ENCODE assay signal across 16 cellular contexts in the genomic region with DNA sequence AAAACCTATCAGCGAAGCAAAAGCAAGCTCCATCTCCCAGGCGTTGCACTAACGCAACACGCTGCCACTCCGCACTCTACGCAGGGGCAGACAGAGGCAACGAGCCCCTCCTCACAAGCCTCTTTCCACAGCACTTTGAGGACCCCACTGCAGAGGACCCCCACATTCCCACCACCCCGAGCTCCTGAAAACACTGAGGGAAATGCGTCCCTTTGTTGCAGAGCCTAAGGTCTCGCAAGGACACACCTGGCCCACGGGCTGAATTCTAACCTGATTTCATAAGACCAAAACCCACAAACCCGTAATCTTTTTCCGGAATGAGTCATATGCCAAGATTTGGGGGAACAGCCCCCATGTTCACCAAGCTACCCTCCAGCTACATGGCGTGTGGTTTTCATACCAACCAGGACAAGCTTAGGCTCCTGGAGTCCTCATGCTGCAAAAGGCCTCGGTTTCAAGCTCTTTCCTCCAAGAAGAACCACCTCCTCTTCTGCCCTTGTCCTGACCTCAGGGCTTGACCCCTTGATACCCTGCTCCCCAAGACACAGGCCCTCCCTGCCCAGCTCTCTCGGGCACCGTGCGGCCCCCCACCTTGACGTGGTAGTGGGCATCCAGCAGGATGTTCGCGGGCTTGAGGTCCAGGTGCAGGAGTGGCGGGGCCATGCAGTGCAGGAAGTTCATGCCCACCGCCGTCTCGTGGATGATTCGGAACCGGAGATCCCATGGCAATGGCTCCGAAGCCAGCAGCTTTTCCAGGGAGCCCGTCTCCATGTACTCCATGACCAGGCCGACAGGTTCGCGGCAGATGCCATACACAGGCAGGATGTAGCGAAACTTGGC. TPM values are rescaled to one million over a fixed set of nuclear protein-coding genes. Genes with fewer than 3 reads are reported as not detected.
A peak's percentile ranks its signal among the peaks of the same experiment; 100 is the strongest.
DNase-seq lines count a peak whose midpoint lies in the region; TF ChIP-seq lines count a peak whose summit lies in the region.
"Had no signal": no experiment of that assay in that cellular context is flagged by ENCODE, and none has a peak within 500 bp of the region (broad histone marks: within the 10 kb centered on the region; RNA-seq: fewer than 3 reads in every experiment).

No MANE protein-coding gene starts in this region.

- H3K9me3 ChIP-seq in mammary epithelial cell (replicated peaks; ENCODE audit: insufficient read depth, low read length) (no peaks in the 10 kb centered on the region), osteoblast (ENCODE audit: low read depth, low read length) (no peaks in the 10 kb centered on the region), sigmoid colon (no peaks in the 10 kb centered on the region)

- H3K79me2 ChIP-seq in mammary epithelial cell (ENCODE audit: insufficient read depth, low read length) (peaks cover 98% of the 10 kb centered on the region), osteoblast (ENCODE audit: insufficient read depth, low read length) (no peaks in the 10 kb centered on the region)

- peak; percentile 39 for DNase-seq in H4 (ENCODE audit: low spot score)
- peak; percentile 48 for DNase-seq in NB4 (ENCODE audit: low read depth)
- DNase-seq in mammary epithelial cell = no peak
- DNase-seq in osteoblast (ENCODE audit: insufficient read length, low spot score, missing footprints) = peak; percentile 38
- DNase-seq in NCI-H2196 (lab: John Stamatoyannopoulos, UW; ENCODE audit: unreplicated experiment) = no peak
- no peak for DNase-seq in hippocampal formation (lab: John Stamatoyannopoulos, UW)
- DNase-seq in sigmoid colon = no peak
- DNase-seq: C1 segment of cervical spinal cord, H7, HFFc6, KBM-7, NCI-H1048, NCI-H1436, NCI-H1930, NCI-H69 had no signal

- H2AFZ ChIP-seq in mammary epithelial cell (ENCODE audit: low read depth, low read length) = no peak overlapping the region
- H2AFZ ChIP-seq in osteoblast (ENCODE audit: low read length) = no peak overlapping the region

- H3K4me3 ChIP-seq in NB4 (ENCODE audit: low read depth, low read length) (no peak overlapping the region), mammary epithelial cell (replicated peaks in 1 of 3; ENCODE audit: insufficient read depth in 1 of 3, low read depth in 2 of 3, low read length in 3 of 3) (no peak overlapping the region), osteoblast (ENCODE audit: insufficient read depth, low read length) (no peak overlapping the region), sigmoid colon (no peak overlapping the region)

- CTCF ChIA-PET in mammary epithelial cell (lab: Charles Lee; ENCODE audit: low non-redundant PET) = interaction anchor here (0.7 kb wide), 1 partner anchor 143 kb away, joined by 3 read pairs; no protein-coding TSS in a partner anchor

- no peaks in the 10 kb centered on the region for H3K27me3 ChIP-seq in mammary epithelial cell (ENCODE audit: insufficient read depth, low read length)
- no peaks in the 10 kb centered on the region for H3K27me3 ChIP-seq in osteoblast (ENCODE audit: insufficient read depth, low read length)
- H3K27me3 ChIP-seq in sigmoid colon = peaks cover 1 to 19% (median 4%) of the 10 kb centered on the region in 3 donors

- H3K27ac ChIP-seq in mammary epithelial cell (ENCODE audit: insufficient read depth, low read depth, low read length) = no peak overlapping the region
- H3K27ac ChIP-seq in osteoblast (ENCODE audit: low read depth, low read length) = no peak overlapping the region
- H3K27ac ChIP-seq in sigmoid colon = no peak overlapping the region

- intact Hi-C loops in mammary epithelial cell (cut with micrococcal nuclease) (no loop called here), sigmoid colon (cut with DNase I) (no loop called here)

- TF ChIP-seq POLR2A in NB4 (IDR thresholded peaks at IDR 0.05; ENCODE audit: extremely low read depth, insufficient read length) (no peak), sigmoid colon (IDR thresholded peaks at IDR 0.05) (no peak)

- H3K9ac ChIP-seq in mammary epithelial cell (ENCODE audit: insufficient read depth, low read length) = no peak overlapping the region

- BruUV-seq in mammary epithelial cell (replicated peaks; lab: Mats Ljungman, UMichigan) = no TSS peak

- H4K20me1 ChIP-seq in mammary epithelial cell (ENCODE audit: insufficient read depth, low read length) (peaks cover 17% of the 10 kb centered on the region), osteoblast (ENCODE audit: insufficient read depth, low read length) (no peaks in the 10 kb centered on the region)

- in situ Hi-C loops in mammary epithelial cell (cut with MboI; ENCODE audit: low sequenced_read_pairs in 2 of 2) = no loop called here

- H3K4me2 ChIP-seq in mammary epithelial cell (ENCODE audit: insufficient read depth, low read depth, low read length) (peak overlapping the region; percentile 6), osteoblast (ENCODE audit: insufficient read depth, low read length) (no peak overlapping the region)

- TF ChIP-seq EP300 in sigmoid colon (IDR thresholded peaks at IDR 0.05) = no peak

- H3K4me1 ChIP-seq in mammary epithelial cell (ENCODE audit: insufficient read depth, low read length) = peaks cover 87% of the 10 kb centered on the region
- H3K4me1 ChIP-seq in osteoblast (ENCODE audit: insufficient read depth, low read length) = peaks cover 16% of the 10 kb centered on the region
- H3K4me1 ChIP-seq in sigmoid colon = peaks cover 0 to 5% (median under 1%) of the 10 kb centered on the region in 4 donors

- H3K36me3 ChIP-seq in mammary epithelial cell (ENCODE audit: insufficient read depth, low read length) (peaks cover 15% of the 10 kb centered on the region), osteoblast (ENCODE audit: insufficient read depth, low read length) (no peaks in the 10 kb centered on the region), sigmoid colon (no peaks in the 10 kb centered on the region)

- dilution Hi-C loops in mammary epithelial cell (cut with HindIII; ENCODE audit: low sequenced_read_pairs) = no loop called here

- WGBS in mammary epithelial cell (ENCODE audit: low coverage, missing lambda C conversion rate) = 59% methylated on average over 26 of the region's 33 CpGs
- WGBS in sigmoid colon, 2 donors = 95% methylated on average over 33 of the region's 33 CpGs

- TF ChIP-seq CTCF in NB4 (IDR thresholded peaks at IDR 0.05; ENCODE audit: low read depth, low read length) = no peak
- no peak for TF ChIP-seq CTCF in mammary epithelial cell (conservative IDR thresholded peaks at IDR 0.05 in 1 of 2, IDR thresholded peaks at IDR 0.05 in 1 of 2; ENCODE audit: extremely low read depth in 1 of 2, insufficient read depth in 1 of 2, low read depth in 1 of 2, low read length in 2 of 2)
- TF ChIP-seq CTCF in osteoblast (IDR thresholded peaks at IDR 0.05; ENCODE audit: extremely low read depth, low read depth, low read length) = no peak
- TF ChIP-seq CTCF in sigmoid colon (IDR thresholded peaks at IDR 0.05) = no peak

RNA-seq across cellular contexts. Expression of a gene that starts 10.7 kb away (rescaled TPM):
- 16.5 and 19.8 TPM in 2 replicates for total RNA-seq in H4 (2014; rRNA removed; shearing (Covaris generic))
- 10 to 100 TPM; 50.1 to 83.9 TPM for total RNA-seq in mammary epithelial cell
- polyA plus RNA-seq in mammary epithelial cell = 21.0 TPM
- polyA minus RNA-seq in mammary epithelial cell = 36.0 TPM
- 0.29 and 2.2 TPM in 2 replicates for total RNA-seq in osteoblast
- under 1 TPM; under 0.01 to 0.54 (median 0.30) TPM for total RNA-seq in sigmoid colon
- 1 to 10 TPM; 4.0 to 7.8 (median 6.9) TPM for polyA plus RNA-seq in sigmoid colon
- polyA plus RNA-seq: CD8-positive, alpha-beta memory T cell had no signal

Comparison
In these comparisons a context has a peak if more than half of its experiments do, and no peak if none do; other contexts are left out.
1. DNase-seq: peak in H4 (single experiment), NB4 (single experiment) and osteoblast (single experiment); none in mammary epithelial cell (single experiment), NCI-H2196 (single experiment), hippocampal formation (0 of 2) and sigmoid colon (single experiment).